ENCODE assay signal across 1 cellular context in the genomic region with DNA sequence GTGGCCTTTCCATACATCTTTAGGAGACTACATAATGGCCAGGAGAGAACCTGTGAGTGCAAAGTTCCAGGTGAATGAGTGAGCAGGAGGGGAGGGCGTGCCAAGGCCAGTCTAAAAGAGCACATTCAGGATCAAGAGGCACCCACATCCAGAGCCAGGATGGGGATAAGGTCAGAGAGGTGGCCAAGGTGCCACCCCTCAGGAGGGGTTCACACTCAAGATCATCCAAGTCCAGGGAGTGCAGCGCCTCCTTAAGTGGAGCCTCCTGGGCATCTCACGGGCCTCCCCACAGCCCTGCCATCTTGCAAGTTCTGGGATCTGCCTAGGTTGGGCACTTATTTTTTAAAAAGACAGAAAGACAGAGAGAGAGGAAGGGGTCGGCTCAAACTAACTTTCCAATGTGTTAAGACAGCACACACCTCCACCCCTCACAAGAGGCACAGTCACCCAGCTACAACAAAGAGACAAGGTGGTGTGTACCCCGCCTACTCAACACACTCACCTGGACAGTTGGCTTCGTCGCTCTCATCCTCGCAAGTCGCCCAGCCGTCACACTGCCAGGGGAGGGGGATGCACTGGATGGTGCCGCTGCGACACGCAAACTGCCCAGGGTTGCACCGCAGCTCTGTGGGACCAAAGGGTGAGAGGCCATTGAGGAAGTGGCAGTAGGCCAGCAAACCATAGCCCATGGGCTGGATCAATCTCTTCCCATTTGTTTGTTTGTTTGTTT.
TF ChIP-seq lines count a peak whose summit lies in the region.

No MANE protein-coding gene starts in this region.

TF ChIP-seq in K562, 482 proteins besides CTCF, POLR2A, EP300 and RAD21 (continued from another document and continues in another):
- TF ChIP-seq, protein P1, sequence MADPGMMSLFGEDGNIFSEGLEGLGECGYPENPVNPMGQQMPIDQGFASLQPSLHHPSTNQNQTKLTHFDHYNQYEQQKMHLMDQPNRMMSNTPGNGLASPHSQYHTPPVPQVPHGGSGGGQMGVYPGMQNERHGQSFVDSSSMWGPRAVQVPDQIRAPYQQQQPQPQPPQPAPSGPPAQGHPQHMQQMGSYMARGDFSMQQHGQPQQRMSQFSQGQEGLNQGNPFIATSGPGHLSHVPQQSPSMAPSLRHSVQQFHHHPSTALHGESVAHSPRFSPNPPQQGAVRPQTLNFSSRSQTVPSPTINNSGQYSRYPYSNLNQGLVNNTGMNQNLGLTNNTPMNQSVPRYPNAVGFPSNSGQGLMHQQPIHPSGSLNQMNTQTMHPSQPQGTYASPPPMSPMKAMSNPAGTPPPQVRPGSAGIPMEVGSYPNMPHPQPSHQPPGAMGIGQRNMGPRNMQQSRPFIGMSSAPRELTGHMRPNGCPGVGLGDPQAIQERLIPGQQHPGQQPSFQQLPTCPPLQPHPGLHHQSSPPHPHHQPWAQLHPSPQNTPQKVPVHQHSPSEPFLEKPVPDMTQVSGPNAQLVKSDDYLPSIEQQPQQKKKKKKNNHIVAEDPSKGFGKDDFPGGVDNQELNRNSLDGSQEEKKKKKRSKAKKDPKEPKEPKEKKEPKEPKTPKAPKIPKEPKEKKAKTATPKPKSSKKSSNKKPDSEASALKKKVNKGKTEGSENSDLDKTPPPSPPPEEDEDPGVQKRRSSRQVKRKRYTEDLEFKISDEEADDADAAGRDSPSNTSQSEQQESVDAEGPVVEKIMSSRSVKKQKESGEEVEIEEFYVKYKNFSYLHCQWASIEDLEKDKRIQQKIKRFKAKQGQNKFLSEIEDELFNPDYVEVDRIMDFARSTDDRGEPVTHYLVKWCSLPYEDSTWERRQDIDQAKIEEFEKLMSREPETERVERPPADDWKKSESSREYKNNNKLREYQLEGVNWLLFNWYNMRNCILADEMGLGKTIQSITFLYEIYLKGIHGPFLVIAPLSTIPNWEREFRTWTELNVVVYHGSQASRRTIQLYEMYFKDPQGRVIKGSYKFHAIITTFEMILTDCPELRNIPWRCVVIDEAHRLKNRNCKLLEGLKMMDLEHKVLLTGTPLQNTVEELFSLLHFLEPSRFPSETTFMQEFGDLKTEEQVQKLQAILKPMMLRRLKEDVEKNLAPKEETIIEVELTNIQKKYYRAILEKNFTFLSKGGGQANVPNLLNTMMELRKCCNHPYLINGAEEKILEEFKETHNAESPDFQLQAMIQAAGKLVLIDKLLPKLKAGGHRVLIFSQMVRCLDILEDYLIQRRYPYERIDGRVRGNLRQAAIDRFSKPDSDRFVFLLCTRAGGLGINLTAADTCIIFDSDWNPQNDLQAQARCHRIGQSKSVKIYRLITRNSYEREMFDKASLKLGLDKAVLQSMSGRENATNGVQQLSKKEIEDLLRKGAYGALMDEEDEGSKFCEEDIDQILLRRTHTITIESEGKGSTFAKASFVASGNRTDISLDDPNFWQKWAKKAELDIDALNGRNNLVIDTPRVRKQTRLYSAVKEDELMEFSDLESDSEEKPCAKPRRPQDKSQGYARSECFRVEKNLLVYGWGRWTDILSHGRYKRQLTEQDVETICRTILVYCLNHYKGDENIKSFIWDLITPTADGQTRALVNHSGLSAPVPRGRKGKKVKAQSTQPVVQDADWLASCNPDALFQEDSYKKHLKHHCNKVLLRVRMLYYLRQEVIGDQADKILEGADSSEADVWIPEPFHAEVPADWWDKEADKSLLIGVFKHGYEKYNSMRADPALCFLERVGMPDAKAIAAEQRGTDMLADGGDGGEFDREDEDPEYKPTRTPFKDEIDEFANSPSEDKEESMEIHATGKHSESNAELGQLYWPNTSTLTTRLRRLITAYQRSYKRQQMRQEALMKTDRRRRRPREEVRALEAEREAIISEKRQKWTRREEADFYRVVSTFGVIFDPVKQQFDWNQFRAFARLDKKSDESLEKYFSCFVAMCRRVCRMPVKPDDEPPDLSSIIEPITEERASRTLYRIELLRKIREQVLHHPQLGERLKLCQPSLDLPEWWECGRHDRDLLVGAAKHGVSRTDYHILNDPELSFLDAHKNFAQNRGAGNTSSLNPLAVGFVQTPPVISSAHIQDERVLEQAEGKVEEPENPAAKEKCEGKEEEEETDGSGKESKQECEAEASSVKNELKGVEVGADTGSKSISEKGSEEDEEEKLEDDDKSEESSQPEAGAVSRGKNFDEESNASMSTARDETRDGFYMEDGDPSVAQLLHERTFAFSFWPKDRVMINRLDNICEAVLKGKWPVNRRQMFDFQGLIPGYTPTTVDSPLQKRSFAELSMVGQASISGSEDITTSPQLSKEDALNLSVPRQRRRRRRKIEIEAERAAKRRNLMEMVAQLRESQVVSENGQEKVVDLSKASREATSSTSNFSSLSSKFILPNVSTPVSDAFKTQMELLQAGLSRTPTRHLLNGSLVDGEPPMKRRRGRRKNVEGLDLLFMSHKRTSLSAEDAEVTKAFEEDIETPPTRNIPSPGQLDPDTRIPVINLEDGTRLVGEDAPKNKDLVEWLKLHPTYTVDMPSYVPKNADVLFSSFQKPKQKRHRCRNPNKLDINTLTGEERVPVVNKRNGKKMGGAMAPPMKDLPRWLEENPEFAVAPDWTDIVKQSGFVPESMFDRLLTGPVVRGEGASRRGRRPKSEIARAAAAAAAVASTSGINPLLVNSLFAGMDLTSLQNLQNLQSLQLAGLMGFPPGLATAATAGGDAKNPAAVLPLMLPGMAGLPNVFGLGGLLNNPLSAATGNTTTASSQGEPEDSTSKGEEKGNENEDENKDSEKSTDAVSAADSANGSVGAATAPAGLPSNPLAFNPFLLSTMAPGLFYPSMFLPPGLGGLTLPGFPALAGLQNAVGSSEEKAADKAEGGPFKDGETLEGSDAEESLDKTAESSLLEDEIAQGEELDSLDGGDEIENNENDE (IDR thresholded peaks at IDR 0.05; ENCODE audit: low read depth, low read length), result peak; percentile 79
- TF ChIP-seq TEAD4 (IDR thresholded peaks at IDR 0.05; ENCODE audit: low read length), result no peak
- 0 out of 2 replicates have a peak, but pooled peaks have one; percentile 74 for TF ChIP-seq TEAD4 (CRISPR knock-in tag; IDR thresholded peaks at IDR 0.05; ENCODE audit: borderline replicate concordance)
- TF ChIP-seq, protein P2, sequence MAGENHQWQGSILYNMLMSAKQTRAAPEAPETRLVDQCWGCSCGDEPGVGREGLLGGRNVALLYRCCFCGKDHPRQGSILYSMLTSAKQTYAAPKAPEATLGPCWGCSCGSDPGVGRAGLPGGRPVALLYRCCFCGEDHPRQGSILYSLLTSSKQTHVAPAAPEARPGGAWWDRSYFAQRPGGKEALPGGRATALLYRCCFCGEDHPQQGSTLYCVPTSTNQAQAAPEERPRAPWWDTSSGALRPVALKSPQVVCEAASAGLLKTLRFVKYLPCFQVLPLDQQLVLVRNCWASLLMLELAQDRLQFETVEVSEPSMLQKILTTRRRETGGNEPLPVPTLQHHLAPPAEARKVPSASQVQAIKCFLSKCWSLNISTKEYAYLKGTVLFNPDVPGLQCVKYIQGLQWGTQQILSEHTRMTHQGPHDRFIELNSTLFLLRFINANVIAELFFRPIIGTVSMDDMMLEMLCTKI (IDR thresholded peaks at IDR 0.05; ENCODE audit: partially characterized antibody), result no peak
- peak; percentile 33 for TF ChIP-seq POLR2B (IDR thresholded peaks at IDR 0.05; ENCODE audit: low read depth, partially characterized antibody)
- TF ChIP-seq NR2C2 (CRISPR knock-in tag; IDR thresholded peaks at IDR 0.05), result no peak
- TF ChIP-seq NR2C2 (tag; IDR thresholded peaks at IDR 0.05), result no peak
- no peak for TF ChIP-seq ZNF253 (CRISPR knock-in tag; conservative IDR thresholded peaks at IDR 0.05)
- no peak for TF ChIP-seq SIRT6 (IDR thresholded peaks at IDR 0.05; ENCODE audit: low read depth, low read length)
- TF ChIP-seq ILF3 (IDR thresholded peaks at IDR 0.05; ENCODE audit: borderline replicate concordance), result no peak
- no peak for TF ChIP-seq ZNF583 (CRISPR knock-in tag; IDR thresholded peaks at IDR 0.05)
- no peak for TF ChIP-seq NCOR1 (IDR thresholded peaks at IDR 0.05)
- no peak for TF ChIP-seq ZNF354B (CRISPR knock-in tag; IDR thresholded peaks at IDR 0.05)
- TF ChIP-seq, protein P3, sequence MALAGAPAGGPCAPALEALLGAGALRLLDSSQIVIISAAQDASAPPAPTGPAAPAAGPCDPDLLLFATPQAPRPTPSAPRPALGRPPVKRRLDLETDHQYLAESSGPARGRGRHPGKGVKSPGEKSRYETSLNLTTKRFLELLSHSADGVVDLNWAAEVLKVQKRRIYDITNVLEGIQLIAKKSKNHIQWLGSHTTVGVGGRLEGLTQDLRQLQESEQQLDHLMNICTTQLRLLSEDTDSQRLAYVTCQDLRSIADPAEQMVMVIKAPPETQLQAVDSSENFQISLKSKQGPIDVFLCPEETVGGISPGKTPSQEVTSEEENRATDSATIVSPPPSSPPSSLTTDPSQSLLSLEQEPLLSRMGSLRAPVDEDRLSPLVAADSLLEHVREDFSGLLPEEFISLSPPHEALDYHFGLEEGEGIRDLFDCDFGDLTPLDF (CRISPR knock-in tag; IDR thresholded peaks at IDR 0.05), result no peak
- TF ChIP-seq USF1 (CRISPR knock-in tag; IDR thresholded peaks at IDR 0.05), result peak; percentile 1; the same call in 1 of the 2 replicates
- no peak for TF ChIP-seq SRSF3 (IDR thresholded peaks at IDR 0.05; ENCODE audit: insufficient read depth, low read length)
- no peak for TF ChIP-seq ASH1L (IDR thresholded peaks at IDR 0.05; ENCODE audit: borderline replicate concordance, low read depth, partially characterized antibody)
- no peak for TF ChIP-seq ZBTB8A (IDR thresholded peaks at IDR 0.05; ENCODE audit: partially characterized antibody)
- TF ChIP-seq ZNF79 (CRISPR knock-in tag; IDR thresholded peaks at IDR 0.05; ENCODE audit: low read depth), result no peak
- no peak for TF ChIP-seq NELFE (IDR thresholded peaks at IDR 0.05; ENCODE audit: insufficient read depth, insufficient read length)
- no peak for TF ChIP-seq ARID1B (IDR thresholded peaks at IDR 0.05)
- no peak for TF ChIP-seq HLTF (IDR thresholded peaks at IDR 0.05)
- no peak for TF ChIP-seq ELF1 (tag; IDR thresholded peaks at IDR 0.05)
- TF ChIP-seq BRCA1 (IDR thresholded peaks at IDR 0.05), result no peak
- 0 out of 2 replicates have a peak, but pooled peaks have one; percentile 53 for TF ChIP-seq BRCA1 (CRISPR knock-in tag; IDR thresholded peaks at IDR 0.05)
- no peak for TF ChIP-seq ZNF12 (CRISPR knock-in tag; IDR thresholded peaks at IDR 0.05)
- no peak for TF ChIP-seq BRF1 (IDR thresholded peaks at IDR 0.05; ENCODE audit: borderline replicate concordance, extremely low read depth, insufficient read length)
- TF ChIP-seq RUNX1 (IDR thresholded peaks at IDR 0.05; ENCODE audit: low read depth), result peak; percentile 51; the same call in 1 of the 2 replicates
- TF ChIP-seq SMAD3 (CRISPR knock-in tag; conservative IDR thresholded peaks at IDR 0.05), result no peak
- TF ChIP-seq TAF15 (IDR thresholded peaks at IDR 0.05; ENCODE audit: low read depth, low read length), result no peak
- no peak for TF ChIP-seq ELK3 (CRISPR knock-in tag; IDR thresholded peaks at IDR 0.05)
- TF ChIP-seq NFYB (IDR thresholded peaks at IDR 0.05; ENCODE audit: extremely low read depth, insufficient read length), result no peak
- no peak for TF ChIP-seq FOXK2 (conservative IDR thresholded peaks at IDR 0.05 in 1 of 2, IDR thresholded peaks at IDR 0.05 in 1 of 2; ENCODE audit: low read depth in 2 of 2)
- TF ChIP-seq CHD2 (IDR thresholded peaks at IDR 0.05; ENCODE audit: low read depth, low read length), result no peak
- no peak for TF ChIP-seq MTA2 (IDR thresholded peaks at IDR 0.05; ENCODE audit: low read depth)
- no peak for TF ChIP-seq NR2C1 (IDR thresholded peaks at IDR 0.05)
- no peak for TF ChIP-seq NR2C1 (tag; IDR thresholded peaks at IDR 0.05)
- TF ChIP-seq RBM22 (IDR thresholded peaks at IDR 0.05; ENCODE audit: low read depth, low read length, poor library complexity, severe bottlenecking), result no peak
- no peak for TF ChIP-seq ZNF239 (CRISPR knock-in tag; IDR thresholded peaks at IDR 0.05)
- no peak for TF ChIP-seq KDM1A (IDR thresholded peaks at IDR 0.05)
- TF ChIP-seq ZNF124 (CRISPR knock-in tag; IDR thresholded peaks at IDR 0.05), result 0 out of 2 replicates have a peak, but pooled peaks have one; percentile 27
- TF ChIP-seq KDM4B (IDR thresholded peaks at IDR 0.05; ENCODE audit: borderline replicate concordance in 2 of 2, low read depth in 1 of 2), result no peak
- no peak for TF ChIP-seq FOXA1 (IDR thresholded peaks at IDR 0.05; ENCODE audit: borderline replicate concordance)
- TF ChIP-seq KHSRP (IDR thresholded peaks at IDR 0.05), result no peak
- no peak for TF ChIP-seq ZNF785 (CRISPR knock-in tag; IDR thresholded peaks at IDR 0.05)
- no peak for TF ChIP-seq DDX20 (tag; IDR thresholded peaks at IDR 0.05; ENCODE audit: low read depth)
- TF ChIP-seq IFI16 (CRISPR knock-in tag; IDR thresholded peaks at IDR 0.05), result no peak
- TF ChIP-seq SMAD2 (IDR thresholded peaks at IDR 0.05; ENCODE audit: low read depth, low read length), result no peak
- TF ChIP-seq BMI1 (IDR thresholded peaks at IDR 0.05; ENCODE audit: low read length), result no peak
- no peak for TF ChIP-seq ZFP1 (CRISPR knock-in tag; IDR thresholded peaks at IDR 0.05)
- no peak for TF ChIP-seq RBM25 (IDR thresholded peaks at IDR 0.05; ENCODE audit: low read depth, low read length, severe bottlenecking)
- no peak for TF ChIP-seq ZNF444 (CRISPR knock-in tag; IDR thresholded peaks at IDR 0.05)
- TF ChIP-seq RHOXF2B (CRISPR knock-in tag; conservative IDR thresholded peaks at IDR 0.05), result no peak
- no peak for TF ChIP-seq TRIM25 (IDR thresholded peaks at IDR 0.05; ENCODE audit: borderline replicate concordance)
- TF ChIP-seq DIDO1 (tag; IDR thresholded peaks at IDR 0.05; ENCODE audit: low read depth), result no peak
- no peak for TF ChIP-seq POLR3A (IDR thresholded peaks at IDR 0.05; ENCODE audit: borderline replicate concordance, extremely low read depth, insufficient read depth, insufficient read length)
